ENCODE assay signal across 9 cellular contexts in genomic region chr1:79040424-79041089, GRCh38. TPM values are rescaled to one million over a fixed set of nuclear protein-coding genes. Genes with fewer than 3 reads are reported as not detected.
A peak's percentile ranks its signal among the peaks of the same experiment; 100 is the strongest.
DNase-seq lines count a peak whose midpoint lies in the region; ATAC-seq and TF ChIP-seq lines count a peak whose summit lies in the region.
"Had no signal": no experiment of that assay in that cellular context is flagged by ENCODE, and none has a peak within 500 bp of the region (broad histone marks: within the 10 kb centered on the region; RNA-seq: fewer than 3 reads in every experiment).

No MANE protein-coding gene starts in this region.

- no peaks in the 10 kb centered on the region for H3K36me3 ChIP-seq in subcutaneous abdominal adipose tissue (ENCODE audit: control insufficient read depth in 5 of 5, insufficient read depth in 5 of 5, low read length in 5 of 5)
- H3K36me3 ChIP-seq in WERI-Rb-1, result no peaks in the 10 kb centered on the region

- H3K4me3 Mint-ChIP-seq in activated naive CD4-positive, alpha-beta T cell treated with anti-CD3 and anti-CD28 coated beads, Interleukin-2, amount 50 U/mL, for 24 hours, result peak overlapping the region; percentile 11
- H3K4me3 Mint-ChIP-seq in activated T-helper 17 cell treated with anti-CD3 and anti-CD28 coated beads, Interleukin-2, amount 50 U/mL, for 72 hours, result no peak overlapping the region

- H3K27me3 ChIP-seq in subcutaneous abdominal adipose tissue (ENCODE audit: control insufficient read depth in 5 of 5, insufficient read depth in 4 of 5, low read length in 5 of 5) (no peaks in the 10 kb centered on the region), WERI-Rb-1 (ENCODE audit: insufficient read depth, low read depth, severe bottlenecking) (no peaks in the 10 kb centered on the region)

- H3K27ac Mint-ChIP-seq in activated naive CD4-positive, alpha-beta T cell treated with anti-CD3 and anti-CD28 coated beads, Interleukin-2, amount 50 U/mL, for 24 hours, result no peak overlapping the region
- peak overlapping the region; percentile 3 for H3K27ac Mint-ChIP-seq in activated T-helper 17 cell treated with anti-CD3 and anti-CD28 coated beads, Interleukin-2, amount 50 U/mL, for 72 hours

- H3K9me3 Mint-ChIP-seq in activated naive CD4-positive, alpha-beta T cell treated with anti-CD3 and anti-CD28 coated beads, Interleukin-2, amount 50 U/mL, for 24 hours, result peaks cover 11% of the 10 kb centered on the region
- H3K9me3 Mint-ChIP-seq in activated T-helper 17 cell treated with anti-CD3 and anti-CD28 coated beads, Interleukin-2, amount 50 U/mL, for 72 hours, result peaks cover 12% of the 10 kb centered on the region

- H3K4me3 ChIP-seq in subcutaneous abdominal adipose tissue (ENCODE audit: low read depth in 1 of 5, low read length in 5 of 5), result peak overlapping the region; percentile 44 to 67 (median 56)
- H3K4me3 ChIP-seq in WERI-Rb-1 (ENCODE audit: low read depth, low read length), result no peak overlapping the region

- H3K9me3 ChIP-seq in subcutaneous abdominal adipose tissue (ENCODE audit: control insufficient read depth in 5 of 5, low read length in 5 of 5) (peaks cover 0 to 12% (median 9%) of the 10 kb centered on the region in 5 donors), WERI-Rb-1 (ENCODE audit: severe bottlenecking) (peaks cover 8% of the 10 kb centered on the region)

- H3K27ac ChIP-seq in subcutaneous abdominal adipose tissue (ENCODE audit: low read depth, low read length), result peak overlapping the region; percentile 1
- no peak overlapping the region for H3K27ac ChIP-seq in WERI-Rb-1

- in situ Hi-C loops in ACHN (cut with HindIII; ENCODE audit: low pct_ligation_motif_present, low pct_unique_long_range_greater_than_20kb, low sequenced_read_pairs), result no loop called here

- H3K27me3 Mint-ChIP-seq in activated naive CD4-positive, alpha-beta T cell treated with anti-CD3 and anti-CD28 coated beads, Interleukin-2, amount 50 U/mL, for 24 hours, result no peaks in the 10 kb centered on the region
- no peaks in the 10 kb centered on the region for H3K27me3 Mint-ChIP-seq in activated T-helper 17 cell treated with anti-CD3 and anti-CD28 coated beads, Interleukin-2, amount 50 U/mL, for 72 hours

- H3K4me1 ChIP-seq in subcutaneous abdominal adipose tissue (ENCODE audit: control insufficient read depth in 5 of 5, insufficient read depth in 5 of 5, low read length in 5 of 5), result peaks cover 0 to 3% (median 0%) of the 10 kb centered on the region in 5 donors

- no peak for TF ChIP-seq CTCF in WERI-Rb-1 (IDR thresholded peaks at IDR 0.05; ENCODE audit: low read depth, low read length)

- ATAC-seq in HG02885 (IDR thresholded peaks at IDR 0.05; ENCODE audit: poor library complexity, unreplicated experiment), result peak; percentile 92
- peak; percentile 84 for ATAC-seq in activated T-helper 17 cell treated with anti-CD3 and anti-CD28 coated beads, Interleukin-2, amount 50 U/mL, for 72 hours (replicated peaks)

- H3K9ac ChIP-seq in subcutaneous abdominal adipose tissue (ENCODE audit: low read length in 5 of 5), result peak overlapping the region in 4 of 5 donors; percentile 23 to 44 (median 38)

- peaks cover 9% of the 10 kb centered on the region for H3K4me1 Mint-ChIP-seq in activated naive CD4-positive, alpha-beta T cell treated with anti-CD3 and anti-CD28 coated beads, Interleukin-2, amount 50 U/mL, for 24 hours
- no peaks in the 10 kb centered on the region for H3K4me1 Mint-ChIP-seq in activated T-helper 17 cell treated with anti-CD3 and anti-CD28 coated beads, Interleukin-2, amount 50 U/mL, for 72 hours

- DNase-seq in activated naive CD4-positive, alpha-beta T cell (lab: John Stamatoyannopoulos, UW), result no peak
- DNase-seq in mesenteric fat pad (ENCODE audit: low spot score), result no peak
- no peak for DNase-seq in WERI-Rb-1
- DNase-seq in ACHN, result no peak
- DNase-seq: DND-41 had no signal

- H3K36me3 Mint-ChIP-seq in activated naive CD4-positive, alpha-beta T cell treated with anti-CD3 and anti-CD28 coated beads, Interleukin-2, amount 50 U/mL, for 24 hours, result no peaks in the 10 kb centered on the region
- no peaks in the 10 kb centered on the region for H3K36me3 Mint-ChIP-seq in activated T-helper 17 cell treated with anti-CD3 and anti-CD28 coated beads, Interleukin-2, amount 50 U/mL, for 72 hours (ENCODE audit: low read depth)

RNA-seq across cellular contexts. Expression of gene ADGRL4, which starts 34.0 kb away (rescaled TPM):
- total RNA-seq in activated T-helper 17 cell treated with anti-CD3 and anti-CD28 coated beads, Interleukin-2, amount 50 U/mL, for 72 hours, result not detected
- total RNA-seq in mesenteric fat pad, result 81.8 TPM

Comparison
In these comparisons a context has a peak if more than half of its experiments do, and no peak if none do; other contexts are left out.
1. RNA of gene ADGRL4, which starts 34.0 kb away (total RNA-seq): 81.8 TPM in mesenteric fat pad (single experiment); not detected in activated T-helper 17 cell treated with anti-CD3 and anti-CD28 coated beads, Interleukin-2, amount 50 U/mL, for 72 hours; every median in the first group is over 10 times any median in the second.